ENCODE assay signal across 8 cellular contexts in the genomic region with DNA sequence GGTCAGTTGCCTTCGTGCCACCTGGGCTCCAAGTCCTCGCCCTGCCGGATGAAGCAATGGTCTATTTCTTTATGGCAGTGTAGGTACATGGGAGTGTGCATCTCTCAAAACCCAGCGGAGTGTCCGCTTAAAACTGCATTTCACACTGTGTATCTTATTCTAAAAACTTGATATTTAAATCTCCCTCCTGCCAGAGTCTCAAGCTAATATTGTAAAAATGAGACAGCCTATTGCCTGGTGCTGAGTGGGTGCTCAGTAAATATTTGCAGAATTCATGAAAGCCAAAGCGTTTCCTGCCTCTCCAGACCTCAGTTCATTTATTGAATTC. TPM values are rescaled to one million over a fixed set of nuclear protein-coding genes. Genes with fewer than 3 reads are reported as not detected.
DNase-seq lines count a peak whose midpoint lies in the region; ATAC-seq and TF ChIP-seq lines count a peak whose summit lies in the region.

No MANE protein-coding gene starts in this region.

- intact Hi-C loops in vagina (cut with DNase I) = loop anchor here (10.0 kb wide), 1 partner anchor 73 kb away; no protein-coding TSS in a partner anchor

- in situ Hi-C loops in astrocyte of the cerebellum (cut with HindIII; ENCODE audit: low sequenced_read_pairs) = no loop called here

- peak overlapping the region in 10 of 11 experiments; percentile 81 to 95 (median 87); a peak in 16 of 22 replicates for H3K9ac ChIP-seq in BLaER1 treated with 17β-estradiol and CSF1 and Interleukin-3, amounts not matched to agents 10 nM and 100 nM

- peak overlapping the region; percentile 88 to 99 (median 95) for H3K4me3 ChIP-seq in BLaER1 treated with 17β-estradiol and CSF1 and Interleukin-3, amounts not matched to agents 10 nM and 100 nM
- H3K4me3 ChIP-seq in astrocyte of the cerebellum (ENCODE audit: low read depth, low read length) (peak overlapping the region; percentile 72), vagina (peak overlapping the region; percentile 93 to 96)

- H3K9me3 ChIP-seq in BLaER1 treated with 17β-estradiol and CSF1 and Interleukin-3, amounts not matched to agents 10 nM and 100 nM (replicated peaks in 1 of 11) = no peaks in the 10 kb centered on the region
- no peaks in the 10 kb centered on the region for H3K9me3 ChIP-seq in vagina

- peaks cover 0 to 14% (median 6%) of the 10 kb centered on the region in 11 experiments; a peak in 5 of 22 replicates for H4K20me1 ChIP-seq in BLaER1 treated with 17β-estradiol and CSF1 and Interleukin-3, amounts not matched to agents 10 nM and 100 nM

- TF ChIP-seq CTCF in astrocyte of the cerebellum (IDR thresholded peaks at IDR 0.05; ENCODE audit: low read depth, low read length, missing control alignments) = no peak
- TF ChIP-seq CTCF in vagina (IDR thresholded peaks at IDR 0.05) = no peak

- H3K4me2 ChIP-seq in BLaER1 treated with 17β-estradiol and CSF1 and Interleukin-3, amounts not matched to agents 10 nM and 100 nM = peak overlapping the region; percentile 77 to 97 (median 90)

- peak; percentile 15 for ATAC-seq in HG03025 (IDR thresholded peaks at IDR 0.05; ENCODE audit: low FRiP score, unreplicated experiment)

- DNase-seq in astrocyte of the cerebellum (ENCODE audit: low read depth) = no peak
- peak; percentile 34 for DNase-seq in medulla oblongata (ENCODE audit: extremely low spot score)
- DNase-seq in vagina (ENCODE audit: extremely low spot score in 2 of 2) = no peak
- no peak for DNase-seq in NCI-H1048 (lab: John Stamatoyannopoulos, UW)
- DNase-seq in SIG-M5 (lab: John Stamatoyannopoulos, UW) = no peak
- DNase-seq in NCI-H1105 treated with DMSO at 0.1 percent for 48 hours (lab: John Stamatoyannopoulos, UW) = no peak

- no peak for TF ChIP-seq POLR2A in vagina (IDR thresholded peaks at IDR 0.05)

- H3K27me3 ChIP-seq in BLaER1 treated with 17β-estradiol and CSF1 and Interleukin-3, amounts not matched to agents 10 nM and 100 nM = no peaks in the 10 kb centered on the region
- no peaks in the 10 kb centered on the region for H3K27me3 ChIP-seq in vagina

- H3K36me3 ChIP-seq in BLaER1 treated with 17β-estradiol and CSF1 and Interleukin-3, amounts not matched to agents 10 nM and 100 nM = peaks cover 0 to 9% (median 5%) of the 10 kb centered on the region in 11 experiments; a peak in 4 of 22 replicates
- no peaks in the 10 kb centered on the region for H3K36me3 ChIP-seq in vagina

- H3K27ac ChIP-seq in BLaER1 treated with 17β-estradiol and CSF1 and Interleukin-3, amounts not matched to agents 10 nM and 100 nM = peak overlapping the region in 5 of 11 experiments; percentile 83 to 96 (median 87); a peak in 10 of 22 replicates
- peak overlapping the region; percentile 67 for H3K27ac ChIP-seq in vagina

- peaks cover 28 to 75% (median 39%) of the 10 kb centered on the region in 10 experiments for H3K4me1 ChIP-seq in BLaER1 treated with 17β-estradiol and CSF1 and Interleukin-3, amounts not matched to agents 10 nM and 100 nM
- H3K4me1 ChIP-seq in vagina = peaks cover 38% of the 10 kb centered on the region

RNA-seq across cellular contexts. Expression of a gene that starts 0.3 kb away (rescaled TPM):
- total RNA-seq in vagina = 63.6 TPM

RNA-seq across cellular contexts. Expression of a gene that starts 14.5 kb away (rescaled TPM):
- total RNA-seq in vagina = not detected

RNA-seq across cellular contexts. Expression of a gene that starts 53.4 kb away (rescaled TPM):
- total RNA-seq in vagina = 13.0 TPM
